20 cellular contexts compared by ENCODE assay signal in the genomic region with DNA sequence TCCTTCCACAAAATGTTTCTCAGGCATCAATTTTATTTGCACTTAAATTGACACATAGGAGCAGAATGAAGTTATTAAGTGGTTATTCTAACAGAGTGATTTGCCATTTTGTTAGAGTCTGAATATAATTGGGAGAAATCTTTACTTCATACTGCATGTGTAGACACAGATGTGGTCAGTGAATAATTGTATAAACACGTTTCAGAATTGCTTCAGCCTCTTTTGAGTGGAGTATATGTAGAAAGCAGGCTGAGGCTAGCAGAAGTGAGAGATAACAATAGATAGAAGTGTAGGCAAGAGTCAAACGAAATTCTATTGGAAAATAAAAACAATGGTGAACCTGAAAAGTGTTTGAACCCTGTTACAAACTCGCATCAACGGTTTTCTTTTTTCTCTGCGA.
"Had no signal": no experiment of that assay in that cellular context is flagged by ENCODE, and none has a peak within 500 bp of the region (broad histone marks: within the 10 kb centered on the region; RNA-seq: fewer than 3 reads in every experiment).

No MANE protein-coding gene starts in this region.

- ATAC-seq: activated CD4-positive, alpha-beta T cell treated with anti-CD3 and anti-CD28 coated beads for 36 hours; activated T-cell treated with anti-CD3 and anti-CD28 coated beads, Interleukin-2, amount 50 U/mL, for 4 hours; gastrocnemius medialis; natural killer cell; stimulated activated naive CD8-positive, alpha-beta T cell treated with anti-CD3 and anti-CD28 coated beads, Interleukin-15, Interleukin-2, amounts not matched to agents 100 U/mL and 50 U/mL, for 24 hours had no signal

- H3K4me1 ChIP-seq: gastrocnemius medialis, left ventricle myocardium inferior, prostate gland, right atrium auricular region, thyroid gland had no signal

- DNase-seq: activated B cell treated with CpG ODN at 0.5 μM for 24 hours; activated CD4-positive, alpha-beta T cell treated with anti-CD3 and anti-CD28 coated beads for 36 hours; activated CD4-positive, alpha-beta T cell treated with anti-CD3 and anti-CD28 coated beads, Interleukin-2, amount 50 U/mL, for 4 hours; activated CD8-positive, alpha-beta memory T cell treated with anti-CD3 and anti-CD28 coated beads, Interleukin-2, amount 50 U/mL, for 48 hours; activated naive CD4-positive, alpha-beta T cell; activated T-cell treated with anti-CD3 and anti-CD28 coated beads, Interleukin-2, amount 50 U/mL, for 4 hours; amygdala; gastrocnemius medialis; hypothalamus; left ventricle myocardium inferior; natural killer cell; ovary; stimulated activated CD4-positive, alpha-beta T cell treated with anti-CD3 and anti-CD28 coated beads, Interleukin-4, amount 100 ng/mL, for 24 hours; stimulated activated naive CD8-positive, alpha-beta T cell treated with anti-CD3 and anti-CD28 coated beads, Interleukin-15, Interleukin-2, amounts not matched to agents 100 U/mL and 50 U/mL, for 24 hours; T1000; thyroid gland had no signal

- H3K36me3 ChIP-seq: gastrocnemius medialis, left ventricle myocardium inferior, neutrophil, ovary, prostate gland, right atrium auricular region, thyroid gland had no signal

- H3K27ac ChIP-seq: coronary artery, gastrocnemius medialis, left ventricle myocardium inferior, neutrophil, ovary, prostate gland, right atrium auricular region, thyroid gland had no signal

- H3K27me3 ChIP-seq: gastrocnemius medialis, neutrophil, ovary, right atrium auricular region, thyroid gland had no signal

- H3K9me3 ChIP-seq: gastrocnemius medialis, left ventricle myocardium inferior, neutrophil, ovary, prostate gland, right atrium auricular region, thyroid gland had no signal

- H3K4me3 ChIP-seq: coronary artery, gastrocnemius medialis, left ventricle myocardium inferior, ovary, prostate gland, right atrium auricular region, thyroid gland had no signal
